ENCODE assay signal across 1 cellular context in genomic region chr11:67071420-67072284, GRCh38.
TF ChIP-seq lines count a peak whose summit lies in the region.

No MANE protein-coding gene starts in this region.

TF ChIP-seq in H1, 55 proteins besides CTCF, POLR2A, EP300 and RAD21 (continued from another document):
- TF ChIP-seq YY1 (IDR thresholded peaks at IDR 0.05; ENCODE audit: low read depth, low read length) (0 out of 2 replicates have a peak, but pooled peaks have one; percentile 39), HDAC2 (IDR thresholded peaks at IDR 0.05; ENCODE audit: borderline replicate concordance in 1 of 2, low read depth in 2 of 2, low read length in 2 of 2) (no peak), TCF12 (IDR thresholded peaks at IDR 0.05; ENCODE audit: low read depth, low read length) (0 out of 2 replicates have a peak, but pooled peaks have one; percentile 25), TEAD4 (IDR thresholded peaks at IDR 0.05; ENCODE audit: low read depth, low read length) (no peak), RXRA (IDR thresholded peaks at IDR 0.05; ENCODE audit: insufficient read depth, low read depth, low read length) (no peak), MAX (IDR thresholded peaks at IDR 0.05) (peak; percentile 49), CHD1 (IDR thresholded peaks at IDR 0.05; ENCODE audit: low read depth, low read length) (no peak), KDM1A (IDR thresholded peaks at IDR 0.05; ENCODE audit: borderline replicate concordance, low read length) (no peak), MAFK (IDR thresholded peaks at IDR 0.05; ENCODE audit: low read depth, low read length) (no peak), ZNF274 (IDR thresholded peaks at IDR 0.05; ENCODE audit: borderline replicate concordance, extremely low read depth, low read length) (no peak), SIX5 (IDR thresholded peaks at IDR 0.05; ENCODE audit: low read depth, low read length) (no peak), GABPA (IDR thresholded peaks at IDR 0.05; ENCODE audit: borderline replicate concordance, insufficient read depth, low read length) (peak; percentile 35; the same call in 1 of the 2 replicates), NRF1 (IDR thresholded peaks at IDR 0.05; ENCODE audit: low read depth, low read length) (no peak), USF2 (IDR thresholded peaks at IDR 0.05; ENCODE audit: low read length) (no peak), TBP (IDR thresholded peaks at IDR 0.05; ENCODE audit: low read depth, low read length) (peak; percentile 21; the same call in 1 of the 2 replicates), CTBP2 (IDR thresholded peaks at IDR 0.05; ENCODE audit: borderline replicate concordance, insufficient read depth, insufficient read length, low read length) (no peak), SIN3A (conservative IDR thresholded peaks at IDR 0.05 in 1 of 2, IDR thresholded peaks at IDR 0.05 in 1 of 2; ENCODE audit: low read depth in 1 of 2, low read length in 2 of 2) (peak; percentile 13 to 85; a peak in 2 of 4 replicates), RFX5 (IDR thresholded peaks at IDR 0.05; ENCODE audit: borderline replicate concordance, low read depth, low read length) (no peak), KDM4A (IDR thresholded peaks at IDR 0.05; ENCODE audit: low read depth, low read length, severe bottlenecking) (peak; percentile 35), ASH2L (IDR thresholded peaks at IDR 0.05; ENCODE audit: low read length) (no peak), CREB1 (IDR thresholded peaks at IDR 0.05) (peak; percentile 32; the same call in 1 of the 2 replicates)
- TF ChIP-seq, protein P1, sequence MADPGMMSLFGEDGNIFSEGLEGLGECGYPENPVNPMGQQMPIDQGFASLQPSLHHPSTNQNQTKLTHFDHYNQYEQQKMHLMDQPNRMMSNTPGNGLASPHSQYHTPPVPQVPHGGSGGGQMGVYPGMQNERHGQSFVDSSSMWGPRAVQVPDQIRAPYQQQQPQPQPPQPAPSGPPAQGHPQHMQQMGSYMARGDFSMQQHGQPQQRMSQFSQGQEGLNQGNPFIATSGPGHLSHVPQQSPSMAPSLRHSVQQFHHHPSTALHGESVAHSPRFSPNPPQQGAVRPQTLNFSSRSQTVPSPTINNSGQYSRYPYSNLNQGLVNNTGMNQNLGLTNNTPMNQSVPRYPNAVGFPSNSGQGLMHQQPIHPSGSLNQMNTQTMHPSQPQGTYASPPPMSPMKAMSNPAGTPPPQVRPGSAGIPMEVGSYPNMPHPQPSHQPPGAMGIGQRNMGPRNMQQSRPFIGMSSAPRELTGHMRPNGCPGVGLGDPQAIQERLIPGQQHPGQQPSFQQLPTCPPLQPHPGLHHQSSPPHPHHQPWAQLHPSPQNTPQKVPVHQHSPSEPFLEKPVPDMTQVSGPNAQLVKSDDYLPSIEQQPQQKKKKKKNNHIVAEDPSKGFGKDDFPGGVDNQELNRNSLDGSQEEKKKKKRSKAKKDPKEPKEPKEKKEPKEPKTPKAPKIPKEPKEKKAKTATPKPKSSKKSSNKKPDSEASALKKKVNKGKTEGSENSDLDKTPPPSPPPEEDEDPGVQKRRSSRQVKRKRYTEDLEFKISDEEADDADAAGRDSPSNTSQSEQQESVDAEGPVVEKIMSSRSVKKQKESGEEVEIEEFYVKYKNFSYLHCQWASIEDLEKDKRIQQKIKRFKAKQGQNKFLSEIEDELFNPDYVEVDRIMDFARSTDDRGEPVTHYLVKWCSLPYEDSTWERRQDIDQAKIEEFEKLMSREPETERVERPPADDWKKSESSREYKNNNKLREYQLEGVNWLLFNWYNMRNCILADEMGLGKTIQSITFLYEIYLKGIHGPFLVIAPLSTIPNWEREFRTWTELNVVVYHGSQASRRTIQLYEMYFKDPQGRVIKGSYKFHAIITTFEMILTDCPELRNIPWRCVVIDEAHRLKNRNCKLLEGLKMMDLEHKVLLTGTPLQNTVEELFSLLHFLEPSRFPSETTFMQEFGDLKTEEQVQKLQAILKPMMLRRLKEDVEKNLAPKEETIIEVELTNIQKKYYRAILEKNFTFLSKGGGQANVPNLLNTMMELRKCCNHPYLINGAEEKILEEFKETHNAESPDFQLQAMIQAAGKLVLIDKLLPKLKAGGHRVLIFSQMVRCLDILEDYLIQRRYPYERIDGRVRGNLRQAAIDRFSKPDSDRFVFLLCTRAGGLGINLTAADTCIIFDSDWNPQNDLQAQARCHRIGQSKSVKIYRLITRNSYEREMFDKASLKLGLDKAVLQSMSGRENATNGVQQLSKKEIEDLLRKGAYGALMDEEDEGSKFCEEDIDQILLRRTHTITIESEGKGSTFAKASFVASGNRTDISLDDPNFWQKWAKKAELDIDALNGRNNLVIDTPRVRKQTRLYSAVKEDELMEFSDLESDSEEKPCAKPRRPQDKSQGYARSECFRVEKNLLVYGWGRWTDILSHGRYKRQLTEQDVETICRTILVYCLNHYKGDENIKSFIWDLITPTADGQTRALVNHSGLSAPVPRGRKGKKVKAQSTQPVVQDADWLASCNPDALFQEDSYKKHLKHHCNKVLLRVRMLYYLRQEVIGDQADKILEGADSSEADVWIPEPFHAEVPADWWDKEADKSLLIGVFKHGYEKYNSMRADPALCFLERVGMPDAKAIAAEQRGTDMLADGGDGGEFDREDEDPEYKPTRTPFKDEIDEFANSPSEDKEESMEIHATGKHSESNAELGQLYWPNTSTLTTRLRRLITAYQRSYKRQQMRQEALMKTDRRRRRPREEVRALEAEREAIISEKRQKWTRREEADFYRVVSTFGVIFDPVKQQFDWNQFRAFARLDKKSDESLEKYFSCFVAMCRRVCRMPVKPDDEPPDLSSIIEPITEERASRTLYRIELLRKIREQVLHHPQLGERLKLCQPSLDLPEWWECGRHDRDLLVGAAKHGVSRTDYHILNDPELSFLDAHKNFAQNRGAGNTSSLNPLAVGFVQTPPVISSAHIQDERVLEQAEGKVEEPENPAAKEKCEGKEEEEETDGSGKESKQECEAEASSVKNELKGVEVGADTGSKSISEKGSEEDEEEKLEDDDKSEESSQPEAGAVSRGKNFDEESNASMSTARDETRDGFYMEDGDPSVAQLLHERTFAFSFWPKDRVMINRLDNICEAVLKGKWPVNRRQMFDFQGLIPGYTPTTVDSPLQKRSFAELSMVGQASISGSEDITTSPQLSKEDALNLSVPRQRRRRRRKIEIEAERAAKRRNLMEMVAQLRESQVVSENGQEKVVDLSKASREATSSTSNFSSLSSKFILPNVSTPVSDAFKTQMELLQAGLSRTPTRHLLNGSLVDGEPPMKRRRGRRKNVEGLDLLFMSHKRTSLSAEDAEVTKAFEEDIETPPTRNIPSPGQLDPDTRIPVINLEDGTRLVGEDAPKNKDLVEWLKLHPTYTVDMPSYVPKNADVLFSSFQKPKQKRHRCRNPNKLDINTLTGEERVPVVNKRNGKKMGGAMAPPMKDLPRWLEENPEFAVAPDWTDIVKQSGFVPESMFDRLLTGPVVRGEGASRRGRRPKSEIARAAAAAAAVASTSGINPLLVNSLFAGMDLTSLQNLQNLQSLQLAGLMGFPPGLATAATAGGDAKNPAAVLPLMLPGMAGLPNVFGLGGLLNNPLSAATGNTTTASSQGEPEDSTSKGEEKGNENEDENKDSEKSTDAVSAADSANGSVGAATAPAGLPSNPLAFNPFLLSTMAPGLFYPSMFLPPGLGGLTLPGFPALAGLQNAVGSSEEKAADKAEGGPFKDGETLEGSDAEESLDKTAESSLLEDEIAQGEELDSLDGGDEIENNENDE (IDR thresholded peaks at IDR 0.05; ENCODE audit: insufficient replicate concordance, low read length), result no peak
